18 cellular contexts compared by ENCODE assay signal in genomic region chr13:29791997-29792775, GRCh38. TPM values are rescaled to one million over a fixed set of nuclear protein-coding genes. Genes with fewer than 3 reads are reported as not detected.
DNase-seq lines count a peak whose midpoint lies in the region; ATAC-seq and TF ChIP-seq lines count a peak whose summit lies in the region.
"Had no signal": no experiment of that assay in that cellular context is flagged by ENCODE, and none has a peak within 500 bp of the region (broad histone marks: within the 10 kb centered on the region; RNA-seq: fewer than 3 reads in every experiment).

No MANE protein-coding gene starts in this region.

- no peak overlapping the region for H3K27ac ChIP-seq in fibroblast of lung (ENCODE audit: insufficient read depth, low read length)
- H3K27ac ChIP-seq: KMS-11 had no signal

- no peak overlapping the region for H3K4me2 ChIP-seq in fibroblast of lung (ENCODE audit: extremely low read depth, insufficient read depth, low read length)
- H3K4me2 ChIP-seq: KMS-11 had no signal

- H3K79me2 ChIP-seq in fibroblast of lung (ENCODE audit: control insufficient read depth, insufficient read depth, low read length), result peaks cover 2% of the 10 kb centered on the region

- H3K9ac ChIP-seq in adipocyte (ENCODE audit: low read length) (no peak overlapping the region), fibroblast of lung (ENCODE audit: insufficient read depth, low read length) (no peak overlapping the region)
- H3K9ac ChIP-seq: KMS-11 had no signal

- H3K4me1 ChIP-seq in adipocyte (ENCODE audit: control insufficient read depth, insufficient read depth, low read length), result no peaks in the 10 kb centered on the region
- no peaks in the 10 kb centered on the region for H3K4me1 ChIP-seq in fibroblast of lung (ENCODE audit: control insufficient read depth, extremely low read depth, insufficient read depth, low read length)

- H3K27me3 ChIP-seq in adipocyte (replicated peaks; ENCODE audit: control insufficient read depth, insufficient read depth, low read length) (no peaks in the 10 kb centered on the region), fibroblast of lung (ENCODE audit: control insufficient read depth, insufficient read depth, low read length) (no peaks in the 10 kb centered on the region)

- no peak overlapping the region for H3K4me3 ChIP-seq in adipocyte (ENCODE audit: low read length)
- no peak overlapping the region for H3K4me3 ChIP-seq in fibroblast of lung (replicated peaks in 1 of 4; ENCODE audit: control extremely low read depth in 1 of 4, insufficient read depth in 1 of 4, low read depth in 3 of 4, low read length in 4 of 4)

- H3K9me3 ChIP-seq in adipocyte (ENCODE audit: control insufficient read depth, low read length) (no peaks in the 10 kb centered on the region), fibroblast of lung (ENCODE audit: control insufficient read depth, insufficient read depth, low read depth, low read length) (no peaks in the 10 kb centered on the region)

- no peak overlapping the region for H2AFZ ChIP-seq in fibroblast of lung (ENCODE audit: low read length)

- no peak for ATAC-seq in GM19452 (IDR thresholded peaks at IDR 0.05; ENCODE audit: unreplicated experiment)
- ATAC-seq: HepG2 had no signal

- no peaks in the 10 kb centered on the region for H4K20me1 ChIP-seq in fibroblast of lung (ENCODE audit: control insufficient read depth, extremely low read depth, insufficient read depth, low read length)

- TF ChIP-seq CTCF in fibroblast of lung (conservative IDR thresholded peaks at IDR 0.05 in 1 of 2, IDR thresholded peaks at IDR 0.05 in 1 of 2; ENCODE audit: low read depth in 1 of 2, low read length in 2 of 2), result no peak

- DNase-seq in EH (ENCODE audit: low read depth) (peak; percentile 18), adipocyte (ENCODE audit: low read depth) (peak; percentile 45), fibroblast of lung (ENCODE audit: low read depth in 2 of 2) (peak; percentile 27 to 65), non-pigmented ciliary epithelial cell (ENCODE audit: low read depth) (peak; percentile 24), retina (no peak)
- DNase-seq in activated CD4-positive, alpha-beta T cell treated with anti-CD3 and anti-CD28 coated beads for 1 hour, result no peak
- no peak for DNase-seq in activated effector memory CD4-positive, alpha-beta T cell treated with Interleukin-2 at 50 U/mL for 16 hours
- DNase-seq: Calu3; CD4-positive, alpha-beta memory T cell; EL; MV-4-11; NCI-H1694 treated with DMSO at 0.1 percent for 48 hours; NCI-H510A; NCI-H82; SHP77 treated with DMSO at 0.1 percent for 48 hours had no signal

- H3K36me3 ChIP-seq in adipocyte (ENCODE audit: control insufficient read depth, insufficient read depth, low read length, severe bottlenecking) (no peaks in the 10 kb centered on the region), fibroblast of lung (ENCODE audit: control insufficient read depth, insufficient read depth, low read length) (no peaks in the 10 kb centered on the region)

RNA-seq across cellular contexts. Expression of gene UBL3, which starts 58.2 kb away (rescaled TPM):
- total RNA-seq in fibroblast of lung, result 10.0 and 10.7 TPM in 2 replicates
- 15.0 and 18.3 TPM in 2 replicates for polyA plus RNA-seq in fibroblast of lung
- polyA plus RNA-seq in fibroblast of lung (2012), result 11.7 and 13.0 TPM in 2 replicates
- 1.4 and 3.0 TPM in 2 replicates for polyA minus RNA-seq in fibroblast of lung (ENCODE audit: low replicate concordance)

Comparison
In these comparisons a context has a peak if more than half of its experiments do, and no peak if none do; other contexts are left out.
1. DNase-seq: peak in EH (single experiment), adipocyte (single experiment), fibroblast of lung (2 of 2) and non-pigmented ciliary epithelial cell (single experiment); none in activated CD4-positive, alpha-beta T cell treated with anti-CD3 and anti-CD28 coated beads for 1 hour (single experiment), activated effector memory CD4-positive, alpha-beta T cell treated with Interleukin-2 at 50 U/mL for 16 hours (single experiment) and retina (single experiment).